Comparison of ENCODE assay signal across 31 cellular contexts in genomic region chr1:79037085-79037484, GRCh38. TPM values are rescaled to one million over a fixed set of nuclear protein-coding genes. Genes with fewer than 3 reads are reported as not detected.
"Had no signal": no experiment of that assay in that cellular context is flagged by ENCODE, and none has a peak within 500 bp of the region (broad histone marks: within the 10 kb centered on the region; RNA-seq: fewer than 3 reads in every experiment).

No MANE protein-coding gene starts in this region.

- H3K4me3 ChIP-seq: left lung, lung, mucosa of descending colon, pancreas, prostate gland, skin epidermis, stomach, suprapubic skin, thoracic aorta, tibial artery, upper lobe of right lung had no signal

- DNase-seq: hypothalamus; immature natural killer cell; kidney; left colon; left lung; midbrain; mucosa of descending colon; naive thymus-derived CD4-positive, alpha-beta T cell; pancreas; posterior cingulate gyrus; retina; right cardiac atrium; stimulated activated CD4-positive, alpha-beta T cell treated with anti-CD3 and anti-CD28 coated beads, Interleukin-12 subunit alpha, Interleukin-12 subunit beta, amount 100 ng/mL, for 4 hours; stimulated activated CD4-positive, alpha-beta T cell treated with anti-CD3 and anti-CD28 coated beads, Interleukin-15, amount 100 ng/mL, for 24 hours; stimulated activated CD4-positive, alpha-beta T cell treated with anti-CD3 and anti-CD28 coated beads, Interleukin-2, amount 100 ng/mL, for 24 hours; stimulated activated CD4-positive, alpha-beta T cell treated with anti-CD3 and anti-CD28 coated beads, Interleukin-4, amount 100 ng/mL, for 1 hour; stimulated activated naive B cell treated with anti-CD40 and anti-IgM and Interleukin-4, amounts not matched to agents 10 μg/mL and 1 μg/mL and 100 μg/mL, for 72 hours; stimulated activated naive CD8-positive, alpha-beta T cell treated with anti-CD3 and anti-CD28 coated beads, Interleukin-15, Interleukin-2, amounts not matched to agents 100 U/mL and 50 U/mL, for 24 hours; stomach; tibial artery; trophoblast cell; upper lobe of right lung had no signal

- ATAC-seq: left colon; left lung; mucosa of descending colon; naive thymus-derived CD4-positive, alpha-beta T cell; natural killer cell treated with Interleukin-12 subunit alpha and Interleukin-12 subunit beta and Interleukin-15 and Interleukin-18, amount 100 ng/mL, for 72 hours; pancreas; right cardiac atrium; sciatic nerve; stimulated activated naive B cell treated with anti-CD40 and anti-IgM and Interleukin-4, amounts not matched to agents 10 μg/mL and 1 μg/mL and 100 μg/mL, for 72 hours; stimulated activated naive CD8-positive, alpha-beta T cell treated with anti-CD3 and anti-CD28 coated beads, Interleukin-15, Interleukin-2, amounts not matched to agents 100 U/mL and 50 U/mL, for 24 hours; upper lobe of right lung had no signal

- H3K36me3 ChIP-seq: left lung, pancreas, prostate gland, stomach, suprapubic skin, thoracic aorta, tibial artery, upper lobe of right lung had no signal

- H3K27me3 ChIP-seq: left lung, pancreas, stomach, suprapubic skin, tibial artery, upper lobe of right lung had no signal

- FAIRE-seq: islet of Langerhans, kidney, pancreas, urothelium cell line had no signal

RNA-seq across cellular contexts. Expression of gene ADGRL4, which starts 30.6 kb away (rescaled TPM):
- total RNA-seq: naive thymus-derived CD4-positive, alpha-beta T cell; natural killer cell treated with Interleukin-12 subunit alpha and Interleukin-12 subunit beta and Interleukin-15 and Interleukin-18, amount 100 ng/mL, for 72 hours had no signal
